ENCODE assay signal across 1 cellular context in genomic region chr7:43625453-43625852, GRCh38.
TF ChIP-seq lines count a peak whose summit lies in the region.

No MANE protein-coding gene starts in this region.

TF ChIP-seq in HCT116, 20 proteins besides CTCF, POLR2A, EP300 and RAD21:
- no peak for TF ChIP-seq REST (IDR thresholded peaks at IDR 0.05; ENCODE audit: low read depth)
- TF ChIP-seq ZBTB33 (IDR thresholded peaks at IDR 0.05; ENCODE audit: extremely low read depth, insufficient replicate concordance, low read length): no peak
- TF ChIP-seq JUND (IDR thresholded peaks at IDR 0.05): no peak
- TF ChIP-seq FOSL1 (IDR thresholded peaks at IDR 0.05; ENCODE audit: low read depth): no peak
- TF ChIP-seq ZNF274 (IDR thresholded peaks at IDR 0.05; ENCODE audit: low read depth, low read length): no peak
- no peak for TF ChIP-seq MAX (IDR thresholded peaks at IDR 0.05)
- TF ChIP-seq POLR2AphosphoS5 (IDR thresholded peaks at IDR 0.05; ENCODE audit: low read depth, low read length): no peak
